33 cellular contexts compared by ENCODE assay signal in the genomic region with DNA sequence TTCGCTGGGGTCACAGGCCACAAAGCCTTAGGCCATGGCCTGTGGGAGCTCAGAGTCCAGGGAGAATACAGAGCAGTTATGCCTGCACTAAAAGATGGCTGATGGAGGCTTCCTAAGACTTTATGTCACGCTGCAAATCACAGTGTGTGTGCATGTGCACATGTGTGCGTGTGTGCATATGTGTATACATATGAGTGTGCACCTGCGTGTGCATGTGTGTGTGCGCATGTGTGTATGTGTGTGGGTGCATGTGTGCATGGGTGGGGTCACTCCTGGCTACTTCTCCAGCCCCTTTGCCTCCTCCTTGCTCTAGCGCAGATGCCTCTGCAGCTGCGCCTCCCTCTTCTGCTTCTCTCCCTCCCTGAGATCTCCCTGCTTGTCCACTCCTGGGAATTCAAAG.
"Had no signal": no experiment of that assay in that cellular context is flagged by ENCODE, and none has a peak within 500 bp of the region (broad histone marks: within the 10 kb centered on the region; RNA-seq: fewer than 3 reads in every experiment).

No MANE protein-coding gene starts in this region.

- H3K9me3 ChIP-seq: adrenal gland, body of pancreas, esophagus muscularis mucosa, gastrocnemius medialis, heart right ventricle had no signal

- H3K27ac Mint-ChIP-seq: activated B cell treated with CpG ODN at 0.5 μM for 24 hours; activated CD4-positive, alpha-beta memory T cell treated with anti-CD3 and anti-CD28 coated beads for 36 hours; activated naive CD4-positive, alpha-beta T cell treated with anti-CD3 and anti-CD28 coated beads for 36 hours; activated naive CD4-positive, alpha-beta T cell treated with anti-CD3 and anti-CD28 coated beads, Interleukin-2, amount 50 U/mL, for 24 hours; activated naive CD8-positive, alpha-beta T cell treated with anti-CD3 and anti-CD28 coated beads for 36 hours; activated naive CD8-positive, alpha-beta T cell treated with anti-CD3 and anti-CD28 coated beads, Interleukin-2, amount 50 U/mL, for 24 hours; activated T-helper 17 cell treated with anti-CD3 and anti-CD28 coated beads, Interleukin-2, amount 50 U/mL, for 72 hours; effector memory CD8-positive, alpha-beta T cell; T-helper 17 cell; T-helper 2 cell treated with Interferon-gamma antibody and Interleukin-4, amounts not matched to agents 5 μg/mL and 100 μg/mL, for 36 hours had no signal

- H3K4me3 Mint-ChIP-seq: activated B cell treated with CpG ODN at 0.5 μM for 24 hours; activated CD4-positive, alpha-beta memory T cell treated with anti-CD3 and anti-CD28 coated beads for 36 hours; activated naive CD4-positive, alpha-beta T cell treated with anti-CD3 and anti-CD28 coated beads for 36 hours; activated naive CD4-positive, alpha-beta T cell treated with anti-CD3 and anti-CD28 coated beads, Interleukin-2, amount 50 U/mL, for 24 hours; activated naive CD8-positive, alpha-beta T cell treated with anti-CD3 and anti-CD28 coated beads for 36 hours; activated naive CD8-positive, alpha-beta T cell treated with anti-CD3 and anti-CD28 coated beads, Interleukin-2, amount 50 U/mL, for 24 hours; activated T-cell treated with anti-CD3 and anti-CD28 coated beads, Interleukin-2, amount 50 U/mL, for 4 hours; activated T-helper 17 cell treated with anti-CD3 and anti-CD28 coated beads, Interleukin-2, amount 50 U/mL, for 72 hours; effector memory CD8-positive, alpha-beta T cell; T-helper 17 cell; T-helper 2 cell treated with Interferon-gamma antibody and Interleukin-4, amounts not matched to agents 5 μg/mL and 100 μg/mL, for 36 hours had no signal

- H3K4me1 Mint-ChIP-seq: activated B cell treated with CpG ODN at 0.5 μM for 24 hours; activated naive CD4-positive, alpha-beta T cell treated with anti-CD3 and anti-CD28 coated beads, Interleukin-2, amount 50 U/mL, for 24 hours; activated naive CD8-positive, alpha-beta T cell treated with anti-CD3 and anti-CD28 coated beads for 36 hours; activated naive CD8-positive, alpha-beta T cell treated with anti-CD3 and anti-CD28 coated beads, Interleukin-2, amount 50 U/mL, for 24 hours; activated T-helper 17 cell treated with anti-CD3 and anti-CD28 coated beads, Interleukin-2, amount 50 U/mL, for 72 hours had no signal

- H3K36me3 Mint-ChIP-seq: activated CD4-positive, alpha-beta memory T cell treated with anti-CD3 and anti-CD28 coated beads for 36 hours; activated naive CD4-positive, alpha-beta T cell treated with anti-CD3 and anti-CD28 coated beads, Interleukin-2, amount 50 U/mL, for 24 hours; activated naive CD8-positive, alpha-beta T cell treated with anti-CD3 and anti-CD28 coated beads for 36 hours had no signal

- H3K27ac ChIP-seq: adrenal gland, body of pancreas, esophagus muscularis mucosa, foreskin keratinocyte, gastrocnemius medialis, heart right ventricle, WERI-Rb-1 had no signal

- H3K36me3 ChIP-seq: adrenal gland, esophagus muscularis mucosa, gastrocnemius medialis, heart right ventricle, WERI-Rb-1 had no signal

- DNase-seq: activated B cell treated with CpG ODN at 0.5 μM for 24 hours; activated CD4-positive, alpha-beta memory T cell treated with anti-CD3 and anti-CD28 coated beads for 36 hours; activated CD4-positive, alpha-beta T cell treated with anti-CD3 and anti-CD28 coated beads for 48 hours; activated CD8-positive, alpha-beta memory T cell treated with anti-CD3 and anti-CD28 coated beads, Interleukin-2, amount 50 U/mL, for 48 hours; activated effector memory CD4-positive, alpha-beta T cell treated with anti-CD3 and anti-CD28 coated beads, Interleukin-2, amount 50 U/mL, for 16 hours; activated naive CD4-positive, alpha-beta T cell treated with anti-CD3 and anti-CD28 coated beads for 36 hours; activated naive CD8-positive, alpha-beta T cell treated with anti-CD3 and anti-CD28 coated beads for 36 hours; activated naive CD8-positive, alpha-beta T cell treated with anti-CD3 and anti-CD28 coated beads, Interleukin-2, amount 50 U/mL, for 24 hours; activated T-cell treated with anti-CD3 and anti-CD28 coated beads for 4 hours; activated T-cell treated with anti-CD3 and anti-CD28 coated beads, Interleukin-2, amount 50 U/mL, for 4 hours; adrenal gland; amygdala; aorta; body of pancreas; central memory CD4-positive, alpha-beta T cell; cerebellar nuclear complex; cortex of kidney; dermis blood vessel endothelial cell; effector CD4-positive, alpha-beta T cell; effector memory CD8-positive, alpha-beta T cell; erythroblast; foreskin keratinocyte; gastrocnemius medialis; heart right ventricle; T-helper 1 cell; T-helper 17 cell; T1000; WERI-Rb-1 had no signal

- H3K27me3 Mint-ChIP-seq: activated CD4-positive, alpha-beta memory T cell treated with anti-CD3 and anti-CD28 coated beads for 36 hours; activated naive CD8-positive, alpha-beta T cell treated with anti-CD3 and anti-CD28 coated beads for 36 hours; activated naive CD8-positive, alpha-beta T cell treated with anti-CD3 and anti-CD28 coated beads, Interleukin-2, amount 50 U/mL, for 24 hours had no signal

- H3K4me3 ChIP-seq: adrenal gland, body of pancreas, esophagus muscularis mucosa, gastrocnemius medialis, heart right ventricle had no signal

- H3K27me3 ChIP-seq: adrenal gland, body of pancreas had no signal

- H3K4me1 ChIP-seq: adrenal gland, body of pancreas, esophagus muscularis mucosa, foreskin keratinocyte, gastrocnemius medialis, heart right ventricle had no signal

- ATAC-seq: activated CD4-positive, CD25-positive, alpha-beta regulatory T cell treated with anti-CD3 and anti-CD28 coated beads, Interleukin-2, amount 50 U/mL, for 24 hours; activated naive CD8-positive, alpha-beta T cell treated with anti-CD3 and anti-CD28 coated beads, Interleukin-2, amount 50 U/mL, for 24 hours; activated T-cell treated with anti-CD3 and anti-CD28 coated beads, Interleukin-2, amount 50 U/mL, for 4 hours; activated T-helper 17 cell treated with anti-CD3 and anti-CD28 coated beads, Interleukin-2, amount 50 U/mL, for 72 hours; body of pancreas; effector memory CD8-positive, alpha-beta T cell; foreskin keratinocyte; gastrocnemius medialis; heart right ventricle; T-helper 17 cell had no signal

- H3K9me3 Mint-ChIP-seq: activated B cell treated with CpG ODN at 0.5 μM for 24 hours; activated CD4-positive, alpha-beta memory T cell treated with anti-CD3 and anti-CD28 coated beads for 36 hours; activated naive CD4-positive, alpha-beta T cell treated with anti-CD3 and anti-CD28 coated beads for 36 hours; activated naive CD4-positive, alpha-beta T cell treated with anti-CD3 and anti-CD28 coated beads, Interleukin-2, amount 50 U/mL, for 24 hours; activated naive CD8-positive, alpha-beta T cell treated with anti-CD3 and anti-CD28 coated beads for 36 hours; activated naive CD8-positive, alpha-beta T cell treated with anti-CD3 and anti-CD28 coated beads, Interleukin-2, amount 50 U/mL, for 24 hours; activated T-cell treated with anti-CD3 and anti-CD28 coated beads, Interleukin-2, amount 50 U/mL, for 4 hours; activated T-helper 17 cell treated with anti-CD3 and anti-CD28 coated beads, Interleukin-2, amount 50 U/mL, for 72 hours; effector memory CD8-positive, alpha-beta T cell; T-helper 2 cell treated with Interferon-gamma antibody and Interleukin-4, amounts not matched to agents 5 μg/mL and 100 μg/mL, for 36 hours had no signal
